In the genomic region with DNA sequence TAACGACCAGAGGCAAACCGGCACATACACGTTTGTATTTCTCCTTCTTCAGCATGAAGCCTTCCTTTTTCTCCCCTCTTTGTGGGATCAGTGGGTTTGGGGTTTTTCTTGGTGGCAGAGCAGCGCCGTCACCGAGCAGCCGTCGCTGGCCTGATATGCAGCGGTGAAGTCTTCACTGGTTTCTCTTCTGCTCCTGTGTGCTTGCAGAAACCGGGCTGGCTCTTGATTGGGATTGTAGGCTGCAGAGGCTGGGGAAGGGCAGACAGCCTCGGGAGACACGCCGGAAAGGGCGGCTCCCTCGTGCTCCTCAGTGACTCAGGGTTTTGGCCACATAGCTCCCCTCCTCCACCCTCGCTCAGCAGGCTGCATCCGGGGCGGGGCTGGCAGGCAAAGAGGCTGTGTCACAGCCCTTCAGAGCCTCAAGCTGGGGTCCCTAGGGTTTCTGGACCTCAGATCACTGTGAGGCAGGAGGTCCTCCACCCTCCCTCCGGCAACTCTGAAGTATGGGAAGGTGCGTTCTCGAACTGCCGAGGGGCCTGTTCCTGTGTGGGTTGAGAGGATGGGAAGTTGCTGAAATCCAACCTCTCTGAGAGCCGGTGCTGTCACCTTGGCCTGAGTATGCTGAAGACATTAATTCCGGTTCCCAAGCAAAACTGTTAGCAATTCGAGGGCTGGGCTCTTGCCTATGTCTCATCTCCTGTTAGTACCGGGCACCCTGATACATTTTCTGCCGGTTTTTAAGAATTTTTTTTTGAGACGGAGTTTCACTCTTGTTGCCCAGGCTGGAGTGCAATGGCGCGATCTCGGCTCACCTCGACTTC, we compare ENCODE assay signal across 8 cellular contexts. TPM values are rescaled to one million over a fixed set of nuclear protein-coding genes. Genes with fewer than 3 reads are reported as not detected.
A peak's percentile ranks its signal among the peaks of the same experiment; 100 is the strongest.
DNase-seq lines count a peak whose midpoint lies in the region; TF ChIP-seq lines count a peak whose summit lies in the region.

No MANE protein-coding gene starts in this region.

- peaks cover 3% of the 10 kb centered on the region; the same call in 1 of the 2 replicates for H3K27me3 Mint-ChIP-seq in HFFc6 (ENCODE audit: insufficient read depth)

- TF ChIP-seq CTCF in GM12865 (IDR thresholded peaks at IDR 0.05; ENCODE audit: insufficient read depth, low read depth, low read length, missing control alignments) (no peak), HFFc6 (IDR thresholded peaks at IDR 0.05) (no peak)

- peak overlapping the region; percentile 66 for H3K4me3 ChIP-seq in GM12865 (ENCODE audit: low read depth, low read length)

- H3K27ac Mint-ChIP-seq in HFFc6 = peak overlapping the region; percentile 96

- peaks cover 8% of the 10 kb centered on the region for H3K9me3 Mint-ChIP-seq in HFFc6

- H3K4me1 Mint-ChIP-seq in HFFc6 (ENCODE audit: low read depth) = peaks cover 36% of the 10 kb centered on the region

- DNase-seq in GM12865 (ENCODE audit: low read depth) (peak; percentile 93), HFFc6 (peak; percentile 77), NAMALWA (ENCODE audit: low spot score) (peak; percentile 82), T-helper 9 cell (peak; percentile 76), astrocyte of the hippocampus (ENCODE audit: low read depth, low spot score) (peak; percentile 85), iPS-NIHi7 (ENCODE audit: extremely low spot score) (peak; percentile 87), NCI-H345 treated with DMSO at 0.1 percent for 48 hours (lab: John Stamatoyannopoulos, UW; ENCODE audit: unreplicated experiment) (no peak)
- DNase-seq in stimulated activated CD4-positive, alpha-beta T cell treated with anti-CD3 and anti-CD28 coated beads, Interleukin-12 subunit alpha, Interleukin-12 subunit beta, amount 100 ng/mL, for 4 hours = peak; percentile 89

- peak overlapping the region; percentile 67 for H3K4me3 Mint-ChIP-seq in HFFc6

- peaks cover 32% of the 10 kb centered on the region for H3K36me3 Mint-ChIP-seq in HFFc6 (ENCODE audit: low read depth)

RNA-seq across cellular contexts. Expression of gene NQO2, which starts 24.2 kb away (rescaled TPM):
- 10 to 100 TPM; 28.9 to 48.6 (median 43.6) TPM for total RNA-seq in HFFc6 (2021; fragmentation: NEBNext Ultra II Directional; extraction: Animal tissue kit (Norgen Biotek cat#: 25700))

RNA-seq across cellular contexts. Expression of gene RIPK1, which starts 44.4 kb away (rescaled TPM):
- 10 to 100 TPM; 19.9 to 24.9 (median 22.2) TPM for total RNA-seq in HFFc6 (2021; fragmentation: NEBNext Ultra II Directional; extraction: Animal tissue kit (Norgen Biotek cat#: 25700))

RNA-seq across cellular contexts. Expression of gene SERPINB6, which starts 52.5 kb away (rescaled TPM):
- total RNA-seq in HFFc6 (2021; fragmentation: NEBNext Ultra II Directional; extraction: Animal tissue kit (Norgen Biotek cat#: 25700)) = 100 to 1,000 TPM; 109 to 142 (median 134) TPM
